Comparison of ENCODE assay signal across 2 cellular contexts in genomic region chr16:5870886-5871715, GRCh38.
TF ChIP-seq lines count a peak whose summit lies in the region.

No MANE protein-coding gene starts in this region.

TF ChIP-seq in H1, 55 proteins besides CTCF, POLR2A, EP300 and RAD21 (continued from another document):
- no peak for TF ChIP-seq MAX (IDR thresholded peaks at IDR 0.05)

TF ChIP-seq in neural cell, 6 proteins besides CTCF, POLR2A, EP300 and RAD21 (continued from another document):
- peak; percentile 45 for TF ChIP-seq REST (IDR thresholded peaks at IDR 0.05; ENCODE audit: borderline replicate concordance)
- TF ChIP-seq MXI1 (conservative IDR thresholded peaks at IDR 0.05; ENCODE audit: poor library complexity, severe bottlenecking), result no peak
- peak; percentile 46 for TF ChIP-seq SMC3 (conservative IDR thresholded peaks at IDR 0.05; ENCODE audit: poor library complexity)
- TF ChIP-seq POLR2AphosphoS5 (IDR thresholded peaks at IDR 0.05), result peak; percentile 81
